ENCODE assay signal across 19 cellular contexts in the genomic region with DNA sequence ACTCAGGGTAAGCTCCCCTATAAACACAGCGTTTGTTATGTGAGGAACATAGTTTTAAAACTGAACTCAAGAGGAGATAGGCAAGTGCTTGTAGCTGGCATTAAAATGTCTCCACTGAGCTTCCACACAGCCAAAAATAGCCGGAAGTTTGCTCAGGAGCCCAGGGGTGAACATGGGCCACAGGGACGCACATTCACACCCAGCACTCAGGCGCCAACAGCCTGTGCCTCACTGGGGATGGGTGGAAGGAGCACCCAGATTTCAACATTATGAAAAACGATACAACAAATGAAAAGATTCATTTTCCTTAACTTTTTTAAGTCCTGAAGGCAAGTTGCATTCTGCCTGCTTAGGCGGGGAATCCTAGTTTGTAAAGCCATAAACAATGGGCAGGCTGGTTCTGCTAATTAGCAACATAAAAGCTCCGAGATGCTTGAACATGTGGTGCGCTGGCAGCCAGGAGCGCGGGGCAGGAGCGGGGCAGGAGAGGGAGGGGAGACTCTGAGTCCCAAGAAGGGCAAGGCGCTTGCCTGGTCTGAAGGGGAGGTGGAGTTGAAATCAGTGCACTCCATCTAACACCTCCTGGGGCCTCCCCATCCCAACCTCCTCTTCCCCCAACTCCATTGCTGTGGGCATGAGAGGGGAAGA.
DNase-seq lines count a peak whose midpoint lies in the region; ATAC-seq and TF ChIP-seq lines count a peak whose summit lies in the region.
"Had no signal": no experiment of that assay in that cellular context is flagged by ENCODE, and none has a peak within 500 bp of the region (broad histone marks: within the 10 kb centered on the region; RNA-seq: fewer than 3 reads in every experiment).

No MANE protein-coding gene starts in this region.

- no peak for TF ChIP-seq EP300 in esophagus muscularis mucosa (IDR thresholded peaks at IDR 0.05)

- WGBS in HUES64, result 22% methylated on average over 11 of the region's 12 CpGs
- 58% methylated on average over 12 of the region's 12 CpGs for WGBS in esophagus muscularis mucosa

- H3K9me3 Mint-ChIP-seq in T-cell, result no peaks in the 10 kb centered on the region
- H3K9me3 Mint-ChIP-seq: activated naive CD8-positive, alpha-beta T cell treated with anti-CD3 and anti-CD28 coated beads, Interleukin-2, amount 10 ng/mL, durations not matched to agents 7 days and 5 days; activated T-cell treated with anti-CD3 and anti-CD28 coated beads, Interleukin-2, amount 50 U/mL, for 72 hours had no signal

- H3K9ac ChIP-seq in HUES64 (ENCODE audit: low read depth, low read length), result peak overlapping the region; percentile 37

- no peak for TF ChIP-seq CTCF in esophagus muscularis mucosa (IDR thresholded peaks at IDR 0.05)

- H3K27me3 ChIP-seq in HUES64 (ENCODE audit: insufficient read depth, low read length), result no peaks in the 10 kb centered on the region
- H3K27me3 ChIP-seq in esophagus muscularis mucosa, result no peaks in the 10 kb centered on the region
- H3K27me3 ChIP-seq: breast epithelium, dorsolateral prefrontal cortex had no signal

- H3K27ac Mint-ChIP-seq in T-cell, result no peak overlapping the region
- H3K27ac Mint-ChIP-seq: activated CD8-positive, alpha-beta T cell treated with anti-CD3 and anti-CD28 coated beads, Interleukin-2, amount 10 ng/mL, durations not matched to agents 7 days and 5 days; activated naive CD8-positive, alpha-beta T cell treated with anti-CD3 and anti-CD28 coated beads, Interleukin-2, amount 10 ng/mL, durations not matched to agents 7 days and 5 days; activated T-cell treated with anti-CD3 and anti-CD28 coated beads, Interleukin-2, amount 50 U/mL, for 72 hours; CD4-positive, CD25-positive, alpha-beta regulatory T cell had no signal

- POLR2A ChIA-PET in T-cell (lab: Charles Lee), result no interaction called here

- H3K27ac ChIP-seq in HUES64 (ENCODE audit: low read depth, low read length), result peak overlapping the region; percentile 89
- no peak overlapping the region for H3K27ac ChIP-seq in esophagus muscularis mucosa (replicated peaks in 1 of 4)
- H3K27ac ChIP-seq: breast epithelium, VCaP had no signal

- no peak for ATAC-seq in T-cell (replicated peaks in 1 of 4)
- ATAC-seq in HG03439 (IDR thresholded peaks at IDR 0.05; ENCODE audit: unreplicated experiment), result no peak
- ATAC-seq: activated CD8-positive, alpha-beta T cell treated with anti-CD3 and anti-CD28 coated beads, Interleukin-2, amount 10 ng/mL, durations not matched to agents 7 days and 5 days; activated T-cell treated with anti-CD3 and anti-CD28 coated beads, Interleukin-2, amount 50 U/mL, for 72 hours; K562 had no signal

- peaks cover 0 to 9% (median 2%) of the 10 kb centered on the region in 3 donors for H3K4me1 Mint-ChIP-seq in T-cell
- H3K4me1 Mint-ChIP-seq: activated naive CD8-positive, alpha-beta T cell treated with anti-CD3 and anti-CD28 coated beads, Interleukin-2, amount 10 ng/mL, durations not matched to agents 7 days and 5 days; CD4-positive, CD25-positive, alpha-beta regulatory T cell had no signal

- no peak overlapping the region for H3K4me3 Mint-ChIP-seq in T-cell
- H3K4me3 Mint-ChIP-seq: activated CD8-positive, alpha-beta T cell treated with anti-CD3 and anti-CD28 coated beads, Interleukin-2, amount 10 ng/mL, durations not matched to agents 7 days and 5 days; activated naive CD8-positive, alpha-beta T cell treated with anti-CD3 and anti-CD28 coated beads, Interleukin-2, amount 10 ng/mL, durations not matched to agents 7 days and 5 days; activated T-cell treated with anti-CD3 and anti-CD28 coated beads, Interleukin-2, amount 50 U/mL, for 72 hours; CD4-positive, CD25-positive, alpha-beta regulatory T cell had no signal

- no peaks in the 10 kb centered on the region for H3K36me3 ChIP-seq in HUES64 (ENCODE audit: insufficient read depth, low read length)
- peaks cover 0 to 19% (median 4%) of the 10 kb centered on the region in 4 donors for H3K36me3 ChIP-seq in esophagus muscularis mucosa
- H3K36me3 ChIP-seq: breast epithelium had no signal

- peaks cover 0 to 3% of the 10 kb centered on the region in 2 donors for H3K27me3 Mint-ChIP-seq in T-cell
- H3K27me3 Mint-ChIP-seq: activated naive CD8-positive, alpha-beta T cell treated with anti-CD3 and anti-CD28 coated beads, Interleukin-2, amount 10 ng/mL, durations not matched to agents 7 days and 5 days had no signal

- CTCF ChIA-PET in T-cell (lab: Charles Lee), result no interaction called here

- no peak overlapping the region for H3K4me3 ChIP-seq in HUES64 (ENCODE audit: low read length)
- no peak overlapping the region for H3K4me3 ChIP-seq in esophagus muscularis mucosa
- H3K4me3 ChIP-seq: breast epithelium, dorsolateral prefrontal cortex, K562 had no signal

- H3K36me3 Mint-ChIP-seq in T-cell, result no peaks in the 10 kb centered on the region
- H3K36me3 Mint-ChIP-seq: activated naive CD8-positive, alpha-beta T cell treated with anti-CD3 and anti-CD28 coated beads, Interleukin-2, amount 10 ng/mL, durations not matched to agents 7 days and 5 days; CD4-positive, CD25-positive, alpha-beta regulatory T cell had no signal

- TF ChIP-seq POLR2A in esophagus muscularis mucosa (IDR thresholded peaks at IDR 0.05; ENCODE audit: low read depth), result no peak

- H3K4me1 ChIP-seq in HUES64 (ENCODE audit: insufficient read depth, low read length) (peaks cover 13% of the 10 kb centered on the region), esophagus muscularis mucosa (peaks cover 0 to 14% (median 6%) of the 10 kb centered on the region in 4 donors)
- H3K4me1 ChIP-seq: breast epithelium had no signal

- no peaks in the 10 kb centered on the region for H3K9me3 ChIP-seq in HUES64 (ENCODE audit: insufficient read depth, low read depth, low read length)
- no peaks in the 10 kb centered on the region for H3K9me3 ChIP-seq in esophagus muscularis mucosa
- H3K9me3 ChIP-seq: breast epithelium had no signal

- DNase-seq in Ammon's horn (ENCODE audit: low spot score) (peak; percentile 68), esophagus muscularis mucosa (ENCODE audit: extremely low spot score) (peak; percentile 81), iPS-NIHi11 (ENCODE audit: low spot score) (peak; percentile 82), T-cell (no peak)
- DNase-seq in activated CD4-positive, alpha-beta T cell treated with anti-CD3 and anti-CD28 coated beads, Interleukin-2, amount 50 U/mL, for 48 hours, result no peak
- DNase-seq in stimulated activated CD4-positive, alpha-beta T cell treated with anti-CD3 and anti-CD28 coated beads, Interleukin-4, amount 100 ng/mL, for 4 hours, result no peak
- DNase-seq: activated CD8-positive, alpha-beta T cell treated with anti-CD3 and anti-CD28 coated beads, Interleukin-2, amount 10 ng/mL, durations not matched to agents 7 days and 5 days; activated naive CD8-positive, alpha-beta T cell treated with anti-CD3 and anti-CD28 coated beads, Interleukin-2, amount 10 ng/mL, durations not matched to agents 7 days and 5 days; activated T-cell treated with anti-CD3 and anti-CD28 coated beads, Interleukin-2, amount 50 U/mL, for 72 hours; CD4-positive, CD25-positive, alpha-beta regulatory T cell; dorsolateral prefrontal cortex; left cardiac atrium; NK-92 treated with Interleukin-12 subunit alpha and Interleukin-12 subunit beta, amount 100 ng/mL, for 24 hours; stimulated activated CD8-positive, alpha-beta memory T cell treated with anti-CD3 and anti-CD28 coated beads, Interleukin-4, amount 100 ng/mL, for 48 hours had no signal

- intact Hi-C loops in esophagus muscularis mucosa (cut with DNase I), result no loop called here

Comparison
In these comparisons a context has a peak if more than half of its experiments do, and no peak if none do; other contexts are left out.
1. DNase-seq: peak in Ammon's horn (single experiment), esophagus muscularis mucosa (single experiment) and iPS-NIHi11 (single experiment); none in T-cell (0 of 34), activated CD4-positive, alpha-beta T cell treated with anti-CD3 and anti-CD28 coated beads, Interleukin-2, amount 50 U/mL, for 48 hours (0 of 2) and stimulated activated CD4-positive, alpha-beta T cell treated with anti-CD3 and anti-CD28 coated beads, Interleukin-4, amount 100 ng/mL, for 4 hours (0 of 2).